In genomic region chr7:28800150-28800549, GRCh38 we compare ENCODE assay signal across 28 cellular contexts.
DNase-seq lines count a peak whose midpoint lies in the region; ATAC-seq, FAIRE-seq and TF ChIP-seq lines count a peak whose summit lies in the region.
"Had no signal": no experiment of that assay in that cellular context is flagged by ENCODE, and none has a peak within 500 bp of the region (broad histone marks: within the 10 kb centered on the region; RNA-seq: fewer than 3 reads in every experiment).

No MANE protein-coding gene starts in this region.

- no peaks in the 10 kb centered on the region for H4K20me1 ChIP-seq in HepG2 (ENCODE audit: insufficient read depth, low read length)

- BruUV-seq in HepG2 (replicated peaks; lab: Mats Ljungman, UMichigan): no TSS peak

- no peak overlapping the region for H3K27ac ChIP-seq in right lobe of liver
- no peak overlapping the region for H3K27ac ChIP-seq in HepG2 (ENCODE audit: extremely low read length, insufficient read depth, low read length)
- H3K27ac ChIP-seq in lung (ENCODE audit: low read depth in 1 of 2, low read length in 1 of 2): no peak overlapping the region
- H3K27ac ChIP-seq: thoracic aorta, WERI-Rb-1 had no signal

- H3K79me2 ChIP-seq in HepG2 (ENCODE audit: insufficient read depth, low read length): no peaks in the 10 kb centered on the region

- intact Hi-C loops in right lobe of liver (cut with DNase I): no loop called here
- intact Hi-C loops in HepG2 (cut with micrococcal nuclease; ENCODE audit: unreplicated experiment): no loop called here

- no peak overlapping the region for H2AFZ ChIP-seq in HepG2 (ENCODE audit: low read length)

- H3K9ac ChIP-seq in HepG2 (ENCODE audit: insufficient read depth, low read depth, low read length): no peak overlapping the region

- H3K4me3 ChIP-seq in right lobe of liver (no peak overlapping the region), HepG2 (replicated peaks in 1 of 3; ENCODE audit: insufficient read depth in 1 of 3, low read depth in 2 of 3, low read length in 3 of 3) (no peak overlapping the region), fibroblast of villous mesenchyme (ENCODE audit: low read depth, low read length) (no peak overlapping the region), lung (no peak overlapping the region)
- H3K4me3 ChIP-seq: thoracic aorta had no signal

- POLR2A ChIA-PET in HepG2 (lab: Yijun Ruan, JAX): no interaction called here

- no peak overlapping the region for H3K4me2 ChIP-seq in HepG2 (ENCODE audit: low read depth, low read length)

- TF ChIP-seq POLR2A in right lobe of liver (IDR thresholded peaks at IDR 0.05) (no peak), HepG2 (IDR thresholded peaks at IDR 0.05; ENCODE audit: insufficient read depth in 1 of 2, low read depth in 2 of 2, low read length in 2 of 2) (no peak)

- CTCF ChIA-PET in HepG2 (lab: Yijun Ruan, JAX; ENCODE audit: low intra/inter-chr PET ratio, low total read pairs): no interaction called here

- DNase-seq in right lobe of liver (peak in 2 of 3 donors; percentile 25 to 55), HepG2 (ENCODE audit: low spot score) (no peak), fibroblast of villous mesenchyme (ENCODE audit: low read depth) (peak; percentile 11), lung (ENCODE audit: low spot score) (no peak), NCI-H345 treated with DMSO at 0.1 percent for 48 hours (lab: John Stamatoyannopoulos, UW; ENCODE audit: unreplicated experiment) (no peak), NCI-H1694 treated with DMSO at 0.1 percent for 48 hours (lab: John Stamatoyannopoulos, UW) (no peak), NCI-H748 treated with DMSO at 0.1 percent for 48 hours (lab: John Stamatoyannopoulos, UW) (no peak)
- DNase-seq: activated CD4-positive, alpha-beta T cell treated with anti-CD3 and anti-CD28 coated beads for 48 hours; activated gamma-delta T cell; activated naive CD8-positive, alpha-beta T cell treated with anti-CD3 and anti-CD28 coated beads, Interleukin-2, amount 50 U/mL, for 24 hours; activated T-cell treated with anti-CD3 and anti-CD28 coated beads, Interleukin-2, amount 50 U/mL, for 1 hour; CD8-positive, alpha-beta T cell; central memory CD4-positive, alpha-beta T cell; dermis blood vessel endothelial cell; DMS 273 treated with DMSO at 0.1 percent for 48 hours; H7; islet precursor cell; mammary epithelial cell; NCI-H1436 treated with DMSO at 0.1 percent for 48 hours; NCI-H2107; NCI-H446; NCI-H82; PC-3; posterior cingulate gyrus; WERI-Rb-1 had no signal

- no peak for FAIRE-seq in HepG2 (lab: Jason Lieb, UNC)
- FAIRE-seq: A204.1 had no signal

- H3K27me3 ChIP-seq in right lobe of liver (no peaks in the 10 kb centered on the region), HepG2 (ENCODE audit: control insufficient read depth in 1 of 2, insufficient read depth in 2 of 2, low read length in 2 of 2) (no peaks in the 10 kb centered on the region), lung (ENCODE audit: control insufficient read depth, insufficient read depth) (no peaks in the 10 kb centered on the region)

- no peaks in the 10 kb centered on the region for H3K36me3 ChIP-seq in right lobe of liver
- H3K36me3 ChIP-seq in HepG2 (replicated peaks in 1 of 2; ENCODE audit: control insufficient read depth in 1 of 2, insufficient read depth in 2 of 2, low read length in 2 of 2): no peaks in the 10 kb centered on the region
- H3K36me3 ChIP-seq in lung (ENCODE audit: control insufficient read depth in 2 of 2, insufficient read depth in 2 of 2, low read length in 2 of 2): peaks cover 0 to 3% of the 10 kb centered on the region in 2 donors
- H3K36me3 ChIP-seq: WERI-Rb-1 had no signal

- H3K4me1 ChIP-seq in right lobe of liver (no peaks in the 10 kb centered on the region), HepG2 (ENCODE audit: insufficient read depth, low read length) (no peaks in the 10 kb centered on the region), lung (ENCODE audit: control insufficient read depth in 2 of 2, insufficient read depth in 2 of 2, low read length in 2 of 2) (no peaks in the 10 kb centered on the region)

- WGBS in right lobe of liver (ENCODE audit: insufficient coverage, low coverage, low lambda C conversion rate, missing lambda C conversion rate): 56% methylated on average over 7 of the region's 7 CpGs
- 56% methylated on average over 7 of the region's 7 CpGs for WGBS in HepG2 (ENCODE audit: low lambda C conversion rate)
- WGBS in lung, 2 donors: 75 to 76% methylated on average over 7 of the region's 7 CpGs

- no peak for TF ChIP-seq CTCF in right lobe of liver (IDR thresholded peaks at IDR 0.05)
- TF ChIP-seq CTCF in HepG2 (CRISPR knock-in tag; IDR thresholded peaks at IDR 0.05): no peak
- TF ChIP-seq CTCF in fibroblast of villous mesenchyme (IDR thresholded peaks at IDR 0.05; ENCODE audit: insufficient read depth, low read depth, low read length): no peak
- TF ChIP-seq CTCF in lung (IDR thresholded peaks at IDR 0.05; ENCODE audit: control extremely low read depth, extremely low read depth): no peak

- ATAC-seq in right lobe of liver: peak; percentile 48 to 74 (median 68)
- no peak for ATAC-seq in HepG2
- peak; percentile 34 for ATAC-seq in lung (ENCODE audit: insufficient read depth, low FRiP score)
- ATAC-seq in HG03520 (IDR thresholded peaks at IDR 0.05; ENCODE audit: unreplicated experiment): no peak
- ATAC-seq: activated naive CD8-positive, alpha-beta T cell treated with anti-CD3 and anti-CD28 coated beads, Interleukin-2, amount 50 U/mL, for 24 hours; CD8-positive, alpha-beta T cell had no signal

- no peak for TF ChIP-seq EP300 in HepG2 (IDR thresholded peaks at IDR 0.05; ENCODE audit: low read depth in 2 of 2, low read length in 2 of 2)
- TF ChIP-seq EP300 in HepG2 (CRISPR knock-in tag; IDR thresholded peaks at IDR 0.05; ENCODE audit: borderline replicate concordance): no peak

- in situ Hi-C loops in HepG2 (cut with HindIII; ENCODE audit: extremely low pct_ligation_motif_present, low pct_unique_long_range_greater_than_20kb): no loop called here

- no peak for TF ChIP-seq RAD21 in HepG2 (CRISPR knock-in tag; IDR thresholded peaks at IDR 0.05)

- H3K9me3 ChIP-seq in right lobe of liver: no peaks in the 10 kb centered on the region
- no peaks in the 10 kb centered on the region for H3K9me3 ChIP-seq in HepG2 (ENCODE audit: low read length)
- H3K9me3 ChIP-seq in lung (ENCODE audit: control insufficient read depth in 2 of 2, insufficient read depth in 1 of 2, low read length in 1 of 2): no peaks in the 10 kb centered on the region
- H3K9me3 ChIP-seq: thoracic aorta had no signal

TF ChIP-seq in HepG2, 621 proteins besides CTCF, POLR2A, EP300 and RAD21:
- TF ChIP-seq NFIB (CRISPR knock-in tag; IDR thresholded peaks at IDR 0.05; ENCODE audit: borderline replicate concordance) (no peak), ZNF432 (CRISPR knock-in tag; IDR thresholded peaks at IDR 0.05; ENCODE audit: borderline replicate concordance) (no peak), SCMH1 (CRISPR knock-in tag; IDR thresholded peaks at IDR 0.05; ENCODE audit: borderline replicate concordance) (no peak), ZNF350 (CRISPR knock-in tag; IDR thresholded peaks at IDR 0.05; ENCODE audit: borderline replicate concordance, low read depth) (no peak)
- TF ChIP-seq, protein P1, sequence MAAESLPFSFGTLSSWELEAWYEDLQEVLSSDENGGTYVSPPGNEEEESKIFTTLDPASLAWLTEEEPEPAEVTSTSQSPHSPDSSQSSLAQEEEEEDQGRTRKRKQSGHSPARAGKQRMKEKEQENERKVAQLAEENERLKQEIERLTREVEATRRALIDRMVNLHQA (CRISPR knock-in tag; IDR thresholded peaks at IDR 0.05): no peak

Comparison
In these comparisons a context has a peak if more than half of its experiments do, and no peak if none do; other contexts are left out.
1. ATAC-seq: peak in right lobe of liver (4 of 4) and lung (single experiment); none in HepG2 (single experiment) and HG03520 (single experiment).
2. DNase-seq: peak in right lobe of liver (2 of 3) and fibroblast of villous mesenchyme (single experiment); none in HepG2 (single experiment), lung (single experiment), NCI-H345 treated with DMSO at 0.1 percent for 48 hours (single experiment), NCI-H1694 treated with DMSO at 0.1 percent for 48 hours (single experiment) and NCI-H748 treated with DMSO at 0.1 percent for 48 hours (single experiment).